ENCODE assay signal across 1 cellular context in genomic region chr2:207229161-207229560, GRCh38.
TF ChIP-seq lines count a peak whose summit lies in the region.

No MANE protein-coding gene starts in this region.

TF ChIP-seq in A549, 52 proteins besides CTCF, POLR2A, EP300 and RAD21 (continued from another document):
- TF ChIP-seq NFE2L2 (conservative IDR thresholded peaks at IDR 0.05; ENCODE audit: low read length) (no peak), GATA3 (IDR thresholded peaks at IDR 0.05; ENCODE audit: borderline replicate concordance) (no peak)
